In genomic region chr1:197902131-197902453, GRCh38 we compare ENCODE assay signal across 8 cellular contexts. TPM values are rescaled to one million over a fixed set of nuclear protein-coding genes. Genes with fewer than 3 reads are reported as not detected.
DNase-seq lines count a peak whose midpoint lies in the region; ATAC-seq, FAIRE-seq and TF ChIP-seq lines count a peak whose summit lies in the region.

No MANE protein-coding gene starts in this region.

- no peaks in the 10 kb centered on the region for H3K9me3 Mint-ChIP-seq in activated T-cell treated with anti-CD3 and anti-CD28 coated beads, Interleukin-2, amount 50 U/mL, for 4 hours
- no peaks in the 10 kb centered on the region for H3K9me3 Mint-ChIP-seq in activated naive CD8-positive, alpha-beta T cell treated with anti-CD3 and anti-CD28 coated beads for 36 hours

- CTCF ChIA-PET in HepG2 (lab: Yijun Ruan, JAX; ENCODE audit: low intra/inter-chr PET ratio, low total read pairs): no interaction called here

- TF ChIP-seq CTCF in HepG2 (CRISPR knock-in tag; IDR thresholded peaks at IDR 0.05) (no peak), tibial nerve (IDR thresholded peaks at IDR 0.05) (no peak)

- no peaks in the 10 kb centered on the region for H3K79me2 ChIP-seq in HepG2 (ENCODE audit: insufficient read depth, low read length)

- intact Hi-C loops in HepG2 (cut with micrococcal nuclease; ENCODE audit: unreplicated experiment): loop anchor here (5.0 kb wide), 1 partner anchor 125 kb away; the partner anchor contains the start of gene DENND1B

- in situ Hi-C loops in HepG2 (cut with HindIII; ENCODE audit: extremely low pct_ligation_motif_present, low pct_unique_long_range_greater_than_20kb): no loop called here

- peak overlapping the region; percentile 97 for H3K4me2 ChIP-seq in HepG2 (ENCODE audit: low read depth, low read length)

- H3K36me3 ChIP-seq in HepG2 (replicated peaks in 1 of 2; ENCODE audit: control insufficient read depth in 1 of 2, insufficient read depth in 2 of 2, low read length in 2 of 2): no peaks in the 10 kb centered on the region
- no peaks in the 10 kb centered on the region for H3K36me3 ChIP-seq in tibial nerve

- H3K4me3 Mint-ChIP-seq in activated T-cell treated with anti-CD3 and anti-CD28 coated beads, Interleukin-2, amount 50 U/mL, for 4 hours: peak overlapping the region; percentile 81
- H3K4me3 Mint-ChIP-seq in activated naive CD8-positive, alpha-beta T cell treated with anti-CD3 and anti-CD28 coated beads for 36 hours: peak overlapping the region; percentile 82

- BruUV-seq in HepG2 (replicated peaks; lab: Mats Ljungman, UMichigan): no TSS peak

- no peaks in the 10 kb centered on the region for H3K9me3 ChIP-seq in HepG2 (ENCODE audit: low read length)
- no peaks in the 10 kb centered on the region for H3K9me3 ChIP-seq in tibial nerve

- H3K4me3 ChIP-seq in HepG2 (replicated peaks in 1 of 3; ENCODE audit: insufficient read depth in 1 of 3, low read depth in 2 of 3, low read length in 3 of 3) (peak overlapping the region; percentile 69 to 89 (median 81)), tibial nerve (peak overlapping the region; percentile 70 to 91 (median 74))

- no peak for ATAC-seq in activated T-cell treated with anti-CD3 and anti-CD28 coated beads, Interleukin-2, amount 50 U/mL, for 4 hours
- ATAC-seq in HepG2: peak; percentile 6
- no peak for ATAC-seq in GM19395 (IDR thresholded peaks at IDR 0.05; ENCODE audit: unreplicated experiment)

- H2AFZ ChIP-seq in HepG2 (ENCODE audit: low read length): no peak overlapping the region

- H3K27ac Mint-ChIP-seq in activated naive CD8-positive, alpha-beta T cell treated with anti-CD3 and anti-CD28 coated beads for 36 hours: peak overlapping the region; percentile 62

- peaks cover 14% of the 10 kb centered on the region for H3K4me1 Mint-ChIP-seq in activated T-cell treated with anti-CD3 and anti-CD28 coated beads, Interleukin-2, amount 50 U/mL, for 4 hours (ENCODE audit: low read depth)
- peaks cover 21% of the 10 kb centered on the region for H3K4me1 Mint-ChIP-seq in activated naive CD8-positive, alpha-beta T cell treated with anti-CD3 and anti-CD28 coated beads for 36 hours

- peaks cover 0 to 1% of the 10 kb centered on the region in 2 experiments; a peak in 2 of 5 replicates for H3K27me3 ChIP-seq in HepG2 (ENCODE audit: control insufficient read depth in 1 of 2, insufficient read depth in 2 of 2, low read length in 2 of 2)
- H3K27me3 ChIP-seq in tibial nerve: peaks cover 0 to 47% of the 10 kb centered on the region in 2 donors

- POLR2A ChIA-PET in HepG2 (lab: Yijun Ruan, JAX): interaction anchor here (0.7 to 3.8 kb wide), 11 partner anchors 8 to 317 kb away, joined by 3 to 51 read pairs (median 7); partner anchors contain the start of gene LHX9

- no peak for TF ChIP-seq RAD21 in HepG2 (CRISPR knock-in tag; IDR thresholded peaks at IDR 0.05)

- H3K9ac ChIP-seq in HepG2 (ENCODE audit: insufficient read depth, low read depth, low read length): peak overlapping the region; percentile 92

- H4K20me1 ChIP-seq in HepG2 (ENCODE audit: insufficient read depth, low read length): no peaks in the 10 kb centered on the region

- TF ChIP-seq EP300 in HepG2 (IDR thresholded peaks at IDR 0.05; ENCODE audit: low read depth in 2 of 2, low read length in 2 of 2) (no peak), HepG2 (CRISPR knock-in tag; IDR thresholded peaks at IDR 0.05; ENCODE audit: borderline replicate concordance) (no peak), tibial nerve (IDR thresholded peaks at IDR 0.05) (no peak)

- FAIRE-seq in HepG2 (lab: Jason Lieb, UNC): no peak

- 17% methylated on average over 3 of the region's 6 CpGs for WGBS in HepG2 (ENCODE audit: low lambda C conversion rate)
- WGBS in tibial nerve, 2 donors: 20 to 22% methylated on average over 6 of the region's 6 CpGs

- H3K36me3 Mint-ChIP-seq in activated T-cell treated with anti-CD3 and anti-CD28 coated beads, Interleukin-2, amount 50 U/mL, for 4 hours (ENCODE audit: insufficient read depth): no peaks in the 10 kb centered on the region
- no peaks in the 10 kb centered on the region for H3K36me3 Mint-ChIP-seq in activated naive CD8-positive, alpha-beta T cell treated with anti-CD3 and anti-CD28 coated beads for 36 hours

- DNase-seq in activated T-cell treated with anti-CD3 and anti-CD28 coated beads, Interleukin-2, amount 50 U/mL, for 4 hours: no peak
- DNase-seq in activated T-cell treated with anti-CD3 and anti-CD28 coated beads for 4 hours (no peak), HepG2 (ENCODE audit: low spot score) (no peak), tibial nerve (ENCODE audit: low spot score in 2 of 2) (no peak), DMS 273 (lab: John Stamatoyannopoulos, UW; ENCODE audit: unreplicated experiment) (no peak), globus pallidus (ENCODE audit: low spot score) (no peak)
- no peak for DNase-seq in activated naive CD8-positive, alpha-beta T cell treated with anti-CD3 and anti-CD28 coated beads for 36 hours

- H3K27me3 Mint-ChIP-seq in activated T-cell treated with anti-CD3 and anti-CD28 coated beads, Interleukin-2, amount 50 U/mL, for 4 hours (ENCODE audit: low read depth): peaks cover 43% of the 10 kb centered on the region
- peaks cover 61% of the 10 kb centered on the region for H3K27me3 Mint-ChIP-seq in activated naive CD8-positive, alpha-beta T cell treated with anti-CD3 and anti-CD28 coated beads for 36 hours

- TF ChIP-seq POLR2A in HepG2 (IDR thresholded peaks at IDR 0.05; ENCODE audit: insufficient read depth in 1 of 2, low read depth in 2 of 2, low read length in 2 of 2) (no peak), tibial nerve (IDR thresholded peaks at IDR 0.05) (peak in 1 of 2 donors; percentile 3)

- H3K27ac ChIP-seq in HepG2 (ENCODE audit: extremely low read length, insufficient read depth, low read length) (peak overlapping the region; percentile 98), tibial nerve (peak overlapping the region; percentile 43 to 84 (median 76))

- H3K4me1 ChIP-seq in HepG2 (ENCODE audit: insufficient read depth, low read length): peaks cover 34% of the 10 kb centered on the region
- peaks cover 0 to 12% (median 0%) of the 10 kb centered on the region in 4 donors for H3K4me1 ChIP-seq in tibial nerve

RNA-seq across cellular contexts. Expression of gene C1orf53, which starts 0.3 kb away (rescaled TPM):
- 1 to 10 TPM in 2 of 3 donors, under 1 TPM in 1; 0.68 to 2.5 (median 2.4) TPM for total RNA-seq in activated T-cell treated with anti-CD3 and anti-CD28 coated beads, Interleukin-2, amount 50 U/mL, for 4 hours
- total RNA-seq in activated naive CD8-positive, alpha-beta T cell treated with anti-CD3 and anti-CD28 coated beads for 36 hours: under 1 TPM; 0.54 to 0.95 TPM
- total RNA-seq in HepG2 (2016; rRNA removed; fragmentation: Illumina TruSeq; extraction: Trizol): 8.5 and 10.1 TPM in 2 replicates
- 28.8 and 32.5 TPM in 2 replicates for total RNA-seq in HepG2 (2016; cell fraction: cytosol; rRNA removed; fragmentation: Illumina TruSeq; extraction: Trizol; ENCODE audit: low read depth)
- 9.8 and 11.1 TPM in 2 replicates for total RNA-seq in HepG2 (2016; cell fraction: insoluble cytoplasmic fraction; rRNA removed; fragmentation: Illumina TruSeq; extraction: Trizol)
- total RNA-seq in HepG2 (2016; cell fraction: membrane; rRNA removed; fragmentation: Illumina TruSeq; extraction: Trizol): 16.0 and 23.8 TPM in 2 replicates
- 2.7 and 4.2 TPM in 2 replicates for total RNA-seq in HepG2 (2016; cell fraction: nucleus; rRNA removed; fragmentation: Illumina TruSeq; extraction: Trizol)
- 4.7 and 5.8 TPM in 2 replicates for polyA plus RNA-seq in HepG2 (2011; rRNA removed)
- 3.7 and 6.1 TPM in 2 replicates for polyA plus RNA-seq in HepG2 (2011; cell fraction: cytosol; rRNA removed)
- polyA plus RNA-seq in HepG2 (2011; cell fraction: nucleus; rRNA removed): 2.3 and 3.2 TPM in 2 replicates
- polyA plus RNA-seq in HepG2 (2012): 1.9 and 5.4 TPM in 2 replicates
- 38.1 and 46.8 TPM in 2 replicates for polyA plus RNA-seq in HepG2 (2016; cell fraction: cytosol; fragmentation: Illumina TruSeq; extraction: Trizol; ENCODE audit: low read depth)
- polyA plus RNA-seq in HepG2 (2016; cell fraction: insoluble cytoplasmic fraction; fragmentation: Illumina TruSeq; extraction: Trizol; ENCODE audit: low read depth): 9.2 and 12.3 TPM in 2 replicates
- 19.3 and 20.6 TPM in 2 replicates for polyA plus RNA-seq in HepG2 (2016; cell fraction: membrane; fragmentation: Illumina TruSeq; extraction: Trizol; ENCODE audit: low read depth)
- 5.6 and 7.0 TPM in 2 replicates for polyA plus RNA-seq in HepG2 (2016; cell fraction: nucleus; fragmentation: Illumina TruSeq; extraction: Trizol; ENCODE audit: insufficient read depth, low read depth)
- polyA minus RNA-seq in HepG2 (2011; rRNA and poly(A)+ RNA removed; ENCODE audit: low replicate concordance): 2.6 TPM in 1 of 2 replicates, not detected in the other
- 1.6 and 2.0 TPM in 2 replicates for polyA minus RNA-seq in HepG2 (2011; cell fraction: cytosol; rRNA and poly(A)+ RNA removed)
- 1.2 TPM in 2 replicates for polyA minus RNA-seq in HepG2 (2011; cell fraction: nucleus; rRNA and poly(A)+ RNA removed)
- total RNA-seq in tibial nerve: not detected

RNA-seq across cellular contexts. Expression of gene LHX9, which starts 15.1 kb away (rescaled TPM):
- not detected for total RNA-seq in activated T-cell treated with anti-CD3 and anti-CD28 coated beads, Interleukin-2, amount 50 U/mL, for 4 hours
- total RNA-seq in activated naive CD8-positive, alpha-beta T cell treated with anti-CD3 and anti-CD28 coated beads for 36 hours: not detected
- not detected in 2 replicates for total RNA-seq in HepG2 (2016; rRNA removed; fragmentation: Illumina TruSeq; extraction: Trizol)
- not detected in 2 replicates for total RNA-seq in HepG2 (2016; cell fraction: cytosol; rRNA removed; fragmentation: Illumina TruSeq; extraction: Trizol; ENCODE audit: low read depth)
- not detected in 2 replicates for total RNA-seq in HepG2 (2016; cell fraction: insoluble cytoplasmic fraction; rRNA removed; fragmentation: Illumina TruSeq; extraction: Trizol)
- not detected in 2 replicates for total RNA-seq in HepG2 (2016; cell fraction: membrane; rRNA removed; fragmentation: Illumina TruSeq; extraction: Trizol)
- total RNA-seq in HepG2 (2016; cell fraction: nucleus; rRNA removed; fragmentation: Illumina TruSeq; extraction: Trizol): not detected in 2 replicates
- not detected in 2 replicates for polyA plus RNA-seq in HepG2 (2011; rRNA removed)
- polyA plus RNA-seq in HepG2 (2011; cell fraction: cytosol; rRNA removed): not detected in 2 replicates
- polyA plus RNA-seq in HepG2 (2011; cell fraction: nucleus; rRNA removed): not detected in 2 replicates
- polyA plus RNA-seq in HepG2 (2012): not detected in 2 replicates
- not detected in 2 replicates for polyA plus RNA-seq in HepG2 (2016; cell fraction: cytosol; fragmentation: Illumina TruSeq; extraction: Trizol; ENCODE audit: low read depth)
- polyA plus RNA-seq in HepG2 (2016; cell fraction: insoluble cytoplasmic fraction; fragmentation: Illumina TruSeq; extraction: Trizol; ENCODE audit: low read depth): not detected in 2 replicates
- polyA plus RNA-seq in HepG2 (2016; cell fraction: membrane; fragmentation: Illumina TruSeq; extraction: Trizol; ENCODE audit: low read depth): not detected in 2 replicates
- polyA plus RNA-seq in HepG2 (2016; cell fraction: nucleus; fragmentation: Illumina TruSeq; extraction: Trizol; ENCODE audit: insufficient read depth, low read depth): not detected in 2 replicates
- polyA minus RNA-seq in HepG2 (2011; rRNA and poly(A)+ RNA removed; ENCODE audit: low replicate concordance): 1.5 TPM in 1 of 2 replicates, not detected in the other
- not detected in 2 replicates for polyA minus RNA-seq in HepG2 (2011; cell fraction: cytosol; rRNA and poly(A)+ RNA removed)
- not detected in 2 replicates for polyA minus RNA-seq in HepG2 (2011; cell fraction: nucleus; rRNA and poly(A)+ RNA removed)
- 1 to 10 TPM in 1 of 4 donors, not detected in 3; 1.6 TPM for total RNA-seq in tibial nerve
